ENCODE assay signal across 8 cellular contexts in genomic region chr17:60506312-60506711, GRCh38. TPM values are rescaled to one million over a fixed set of nuclear protein-coding genes. Genes with fewer than 3 reads are reported as not detected.
DNase-seq lines count a peak whose midpoint lies in the region; ATAC-seq and TF ChIP-seq lines count a peak whose summit lies in the region.
"Had no signal": no experiment of that assay in that cellular context is flagged by ENCODE, and none has a peak within 500 bp of the region (broad histone marks: within the 10 kb centered on the region; RNA-seq: fewer than 3 reads in every experiment).

No MANE protein-coding gene starts in this region.

- H3K36me3 Mint-ChIP-seq in osteocyte (ENCODE audit: unreplicated experiment) = peaks cover 12% of the 10 kb centered on the region

- in situ Hi-C loops in GM13976 (cut with MboI; ENCODE audit: low sequenced_read_pairs, unreplicated experiment) = no loop called here

- H3K4me1 Mint-ChIP-seq in osteocyte (ENCODE audit: unreplicated experiment) = peaks cover 44% of the 10 kb centered on the region

- no peaks in the 10 kb centered on the region for H3K27me3 Mint-ChIP-seq in osteocyte (ENCODE audit: unreplicated experiment)

- H3K9me3 Mint-ChIP-seq in osteocyte (ENCODE audit: unreplicated experiment) = no peaks in the 10 kb centered on the region

- peak overlapping the region; percentile 81 for H3K27ac Mint-ChIP-seq in osteocyte (ENCODE audit: unreplicated experiment)

- no peak for ATAC-seq in GM19351 (IDR thresholded peaks at IDR 0.05; ENCODE audit: unreplicated experiment)

- DNase-seq in GM13976 (ENCODE audit: low spot score) (peak; percentile 36), NCI-H510A treated with DMSO at 0.1 percent for 48 hours (lab: John Stamatoyannopoulos, UW) (peak; percentile 74), dedifferentiated amniotic fluid mesenchymal stem cell (ENCODE audit: extremely low spot score) (peak; percentile 69), osteocyte (ENCODE audit: extremely low spot score, unreplicated experiment) (no peak), GM20000 (ENCODE audit: low spot score) (no peak)
- no peak for DNase-seq in NK-92 treated with Interleukin-12 subunit alpha and Interleukin-12 subunit beta, amount 100 ng/mL, for 24 hours (lab: John Stamatoyannopoulos, UW)
- DNase-seq: NCI-H1092 had no signal

- H3K4me3 Mint-ChIP-seq in osteocyte (ENCODE audit: unreplicated experiment) = no peak overlapping the region

- no peak for TF ChIP-seq CTCF in GM13976 (IDR thresholded peaks at IDR 0.05; ENCODE audit: borderline replicate concordance, control extremely low read depth, extremely low read depth, insufficient read depth, missing control alignments)
- TF ChIP-seq CTCF in osteocyte (IDR thresholded peaks at IDR 0.05) = no peak
- no peak for TF ChIP-seq CTCF in GM20000 (IDR thresholded peaks at IDR 0.05; ENCODE audit: extremely low read depth, missing control alignments)

RNA-seq across cellular contexts. Expression of gene APPBP2, which starts 19.7 kb away (rescaled TPM):
- total RNA-seq in osteocyte = 51.7 and 65.0 TPM in 2 replicates

Comparison
In these comparisons a context has a peak if more than half of its experiments do, and no peak if none do; other contexts are left out.
1. DNase-seq: peak in GM13976 (single experiment), NCI-H510A treated with DMSO at 0.1 percent for 48 hours (single experiment) and dedifferentiated amniotic fluid mesenchymal stem cell (single experiment); none in osteocyte (single experiment), NK-92 treated with Interleukin-12 subunit alpha and Interleukin-12 subunit beta, amount 100 ng/mL, for 24 hours (single experiment) and GM20000 (single experiment).